In genomic region chr22:39090426-39091064, GRCh38 we compare ENCODE assay signal across 8 cellular contexts. TPM values are rescaled to one million over a fixed set of nuclear protein-coding genes. Genes with fewer than 3 reads are reported as not detected.
DNase-seq lines count a peak whose midpoint lies in the region; ATAC-seq and TF ChIP-seq lines count a peak whose summit lies in the region.

No MANE protein-coding gene starts in this region.

- H3K4me3 ChIP-seq in GM12865 (ENCODE audit: low read depth, low read length) (peak overlapping the region; percentile 39), ascending aorta (no peak overlapping the region)

- no peak for TF ChIP-seq CTCF in GM12865 (IDR thresholded peaks at IDR 0.05; ENCODE audit: insufficient read depth, low read depth, low read length, missing control alignments)
- TF ChIP-seq CTCF in ascending aorta (IDR thresholded peaks at IDR 0.05) = no peak

- DNase-seq in GM12865 (ENCODE audit: low read depth) = peak; percentile 89
- DNase-seq in ascending aorta (ENCODE audit: low spot score in 2 of 2) = peak; percentile 28 to 71
- peak; percentile 58 for DNase-seq in stimulated activated CD4-positive, alpha-beta T cell treated with anti-CD3 and anti-CD28 coated beads, Interleukin-4, amount 100 ng/mL, for 1 hour
- no peak for DNase-seq in SIG-M5 treated with dmso at 0.1 percent for 504 hours (lab: John Stamatoyannopoulos, UW; ENCODE audit: unreplicated experiment)
- DNase-seq in dermis blood vessel endothelial cell = no peak
- DNase-seq in substantia nigra (lab: John Stamatoyannopoulos, UW) = no peak
- DNase-seq in NCI-H345 treated with DMSO at 0.1 percent for 48 hours (lab: John Stamatoyannopoulos, UW; ENCODE audit: unreplicated experiment) = no peak

- no peaks in the 10 kb centered on the region for H3K36me3 ChIP-seq in ascending aorta

- intact Hi-C loops in ascending aorta (cut with DNase I) = no loop called here

- H3K27ac ChIP-seq in ascending aorta (no peak overlapping the region), substantia nigra (ENCODE audit: low read depth, low read length, poor library complexity, severe bottlenecking) (no peak overlapping the region)

- H3K9me3 ChIP-seq in ascending aorta = no peaks in the 10 kb centered on the region

- peak; percentile 85 for ATAC-seq in activated CD4-positive, CD25-positive, alpha-beta regulatory T cell treated with anti-CD3 and anti-CD28 coated beads, Interleukin-2, amount 50 U/mL, for 24 hours

- no peaks in the 10 kb centered on the region for H3K27me3 ChIP-seq in ascending aorta

- no peaks in the 10 kb centered on the region for H3K4me1 ChIP-seq in ascending aorta

RNA-seq across cellular contexts. Expression of gene APOBEC3H, which starts 6.5 kb away (rescaled TPM):
- total RNA-seq in ascending aorta = not detected
- total RNA-seq in dermis blood vessel endothelial cell = not detected in 2 replicates

RNA-seq across cellular contexts. Expression of gene APOBEC3G, which starts 13.5 kb away (rescaled TPM):
- total RNA-seq in ascending aorta (9.3 TPM), dermis blood vessel endothelial cell (6.0 and 10.0 TPM in 2 replicates)

RNA-seq across cellular contexts. Expression of gene APOBEC3F, which starts 49.9 kb away (rescaled TPM):
- total RNA-seq in ascending aorta (0.11 TPM), dermis blood vessel endothelial cell (2.7 and 4.8 TPM in 2 replicates)

Comparison
In these comparisons a context has a peak if more than half of its experiments do, and no peak if none do; other contexts are left out.
1. DNase-seq: peak in GM12865 (single experiment), ascending aorta (2 of 2) and stimulated activated CD4-positive, alpha-beta T cell treated with anti-CD3 and anti-CD28 coated beads, Interleukin-4, amount 100 ng/mL, for 1 hour (single experiment); none in SIG-M5 treated with dmso at 0.1 percent for 504 hours (single experiment), dermis blood vessel endothelial cell (single experiment), substantia nigra (0 of 49) and NCI-H345 treated with DMSO at 0.1 percent for 48 hours (single experiment).